Comparison of ENCODE assay signal across 8 cellular contexts in genomic region chr5:132099073-132099748, GRCh38. TPM values are rescaled to one million over a fixed set of nuclear protein-coding genes. Genes with fewer than 3 reads are reported as not detected.
DNase-seq lines count a peak whose midpoint lies in the region; ATAC-seq, FAIRE-seq and TF ChIP-seq lines count a peak whose summit lies in the region.

No MANE protein-coding gene starts in this region.

- CTCF ChIA-PET in activated naive CD4-positive, alpha-beta T cell treated with anti-CD3 and anti-CD28 coated beads for 36 hours (lab: Charles Lee), result interaction anchor here (0.6 to 1.4 kb wide), 2 partner anchors 34 to 915 kb away, joined by 3 to 6 read pairs; no protein-coding TSS in a partner anchor

- peak overlapping the region; percentile 55; the same call in 1 of the 2 replicates for H3K27ac ChIP-seq in ACC112 (ENCODE audit: low read depth, low read length)

- peak; percentile 90 for DNase-seq in activated naive CD4-positive, alpha-beta T cell treated with anti-CD3 and anti-CD28 coated beads for 36 hours
- no peak for DNase-seq in urothelium cell line (ENCODE audit: low spot score)
- no peak for DNase-seq in NCI-H1417 treated with DMSO at 0.1 percent for 48 hours (lab: John Stamatoyannopoulos, UW)
- DNase-seq in mucosa of descending colon, result no peak
- DNase-seq in HT-29 (ENCODE audit: low spot score), result no peak

- peaks cover 70% of the 10 kb centered on the region for H3K4me1 Mint-ChIP-seq in activated naive CD4-positive, alpha-beta T cell treated with anti-CD3 and anti-CD28 coated beads for 36 hours (ENCODE audit: low read depth)

- no peak overlapping the region for H3K4me3 ChIP-seq in ACC112 (ENCODE audit: low read depth, low read length)
- H3K4me3 ChIP-seq in mucosa of descending colon, result no peak overlapping the region

- no peaks in the 10 kb centered on the region for H3K36me3 Mint-ChIP-seq in activated naive CD4-positive, alpha-beta T cell treated with anti-CD3 and anti-CD28 coated beads for 36 hours (ENCODE audit: low read depth)

- no peaks in the 10 kb centered on the region for H3K9me3 Mint-ChIP-seq in activated naive CD4-positive, alpha-beta T cell treated with anti-CD3 and anti-CD28 coated beads for 36 hours

- H2AFZ ChIP-seq in ACC112 (ENCODE audit: low read length, unreplicated experiment), result no peak overlapping the region

- no peaks in the 10 kb centered on the region for H3K27me3 Mint-ChIP-seq in activated naive CD4-positive, alpha-beta T cell treated with anti-CD3 and anti-CD28 coated beads for 36 hours (ENCODE audit: low read depth)

- FAIRE-seq in urothelium cell line (lab: Jason Lieb, UNC), result no peak

- peak overlapping the region; percentile 78 for H3K27ac Mint-ChIP-seq in activated naive CD4-positive, alpha-beta T cell treated with anti-CD3 and anti-CD28 coated beads for 36 hours

- no peaks in the 10 kb centered on the region for H3K27me3 ChIP-seq in ACC112 (ENCODE audit: insufficient read depth, low read length)

- H3K9me3 ChIP-seq in mucosa of descending colon, result no peaks in the 10 kb centered on the region

- peak; percentile 25 for ATAC-seq in GM19468 (IDR thresholded peaks at IDR 0.05; ENCODE audit: extremely low read depth, unreplicated experiment)
- peak; percentile 34 for ATAC-seq in HG03469 (IDR thresholded peaks at IDR 0.05; ENCODE audit: unreplicated experiment)
- no peak for ATAC-seq in mucosa of descending colon

- intact Hi-C loops in activated naive CD4-positive, alpha-beta T cell treated with anti-CD3 and anti-CD28 coated beads for 36 hours (cut with micrococcal nuclease), result loop anchor here (1.0 to 10.0 kb wide), 17 partner anchors 34 to 890 kb away; partner anchors contain the start of gene RAPGEF6
- intact Hi-C loops in mucosa of descending colon (cut with DNase I, micrococcal nuclease), result no loop called here

- peaks cover 52% of the 10 kb centered on the region for H3K4me1 ChIP-seq in ACC112 (ENCODE audit: control insufficient read depth, insufficient read depth, low read length, unreplicated experiment)
- no peaks in the 10 kb centered on the region for H3K4me1 ChIP-seq in mucosa of descending colon (ENCODE audit: low read depth)

- no peaks in the 10 kb centered on the region for H3K36me3 ChIP-seq in ACC112 (ENCODE audit: insufficient read depth, low read length)
- H3K36me3 ChIP-seq in mucosa of descending colon (ENCODE audit: low read depth), result no peaks in the 10 kb centered on the region

- no peak for TF ChIP-seq CTCF in mucosa of descending colon (IDR thresholded peaks at IDR 0.05)

- H3K4me3 Mint-ChIP-seq in activated naive CD4-positive, alpha-beta T cell treated with anti-CD3 and anti-CD28 coated beads for 36 hours, result peak overlapping the region; percentile 10

- no peaks in the 10 kb centered on the region for H3K79me2 ChIP-seq in ACC112 (ENCODE audit: control insufficient read depth, insufficient read depth, low read length, unreplicated experiment)

RNA-seq across cellular contexts. Expression of gene CSF2, which starts 25.6 kb away (rescaled TPM):
- total RNA-seq in activated naive CD4-positive, alpha-beta T cell treated with anti-CD3 and anti-CD28 coated beads for 36 hours, result under 1 TPM in 1 of 2 experiments, not detected in 1; 0.30 TPM
- not detected for total RNA-seq in mucosa of descending colon
- 1.8 and 3.4 TPM in 2 replicates for total RNA-seq in HT-29 (2014; rRNA removed; shearing (Covaris generic))

RNA-seq across cellular contexts. Expression of gene IL3, which starts 38.8 kb away (rescaled TPM):
- not detected for total RNA-seq in activated naive CD4-positive, alpha-beta T cell treated with anti-CD3 and anti-CD28 coated beads for 36 hours
- not detected for total RNA-seq in mucosa of descending colon
- total RNA-seq in HT-29 (2014; rRNA removed; shearing (Covaris generic)), result not detected in 2 replicates
